Comparison of ENCODE assay signal across 9 cellular contexts in the genomic region with DNA sequence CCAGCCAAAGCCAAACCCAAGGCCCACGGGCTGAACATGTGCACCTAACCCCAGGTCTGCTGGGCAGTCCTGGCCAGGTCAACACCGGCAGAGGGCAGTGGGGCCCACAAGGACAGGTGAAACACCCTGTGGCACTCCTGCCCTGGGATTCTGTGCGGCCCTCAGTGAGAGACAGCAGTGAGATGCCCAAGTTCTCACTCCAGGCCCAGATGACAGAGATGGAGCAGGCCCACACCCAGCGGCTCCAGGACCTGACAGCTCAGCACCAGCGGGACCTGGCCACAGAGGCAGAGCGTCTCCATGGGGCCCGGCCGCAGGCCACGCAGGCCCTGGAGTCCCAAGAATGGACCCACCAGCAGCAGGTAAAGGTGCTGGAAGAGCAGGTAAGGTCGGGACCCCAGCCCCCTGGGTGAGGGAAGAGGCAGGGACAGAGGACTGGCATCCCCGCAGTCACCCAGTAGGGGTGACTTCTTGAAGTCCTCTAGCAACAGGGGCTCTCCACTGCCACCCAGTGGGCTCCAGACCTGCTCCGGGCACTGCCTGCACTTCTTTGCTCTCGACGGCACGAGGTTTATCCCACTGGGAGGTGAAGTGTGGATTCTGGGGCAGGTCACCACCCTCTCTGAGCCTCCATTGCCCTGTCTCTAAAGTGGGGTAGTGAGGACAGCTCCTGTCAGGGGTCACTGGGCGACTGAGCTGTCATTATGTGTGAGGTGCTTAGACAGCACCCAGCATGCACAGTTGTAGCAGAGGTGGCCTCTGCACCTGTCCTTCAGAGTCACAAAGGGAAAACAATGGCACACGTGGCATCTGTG. TPM values are rescaled to one million over a fixed set of nuclear protein-coding genes. Genes with fewer than 3 reads are reported as not detected.
A peak's percentile ranks its signal among the peaks of the same experiment; 100 is the strongest.
DNase-seq lines count a peak whose midpoint lies in the region; ATAC-seq, FAIRE-seq and TF ChIP-seq lines count a peak whose summit lies in the region.
"Had no signal": no experiment of that assay in that cellular context is flagged by ENCODE, and none has a peak within 500 bp of the region (broad histone marks: within the 10 kb centered on the region; RNA-seq: fewer than 3 reads in every experiment).

No MANE protein-coding gene starts in this region.

- ATAC-seq in K562 (peak; percentile 84), mucosa of descending colon (peak; percentile 40), HG03457 (IDR thresholded peaks at IDR 0.05; ENCODE audit: unreplicated experiment) (no peak)

- TF ChIP-seq RAD21 in K562 (CRISPR knock-in tag; conservative IDR thresholded peaks at IDR 0.05 in 1 of 2, IDR thresholded peaks at IDR 0.05 in 1 of 2): peak in 1 of 2 experiments; percentile 19; a peak in 1 of 4 replicates

- POLR2A ChIA-PET in K562 (lab: Yijun Ruan, JAX): no interaction called here

- intact Hi-C loops in Calu3 (cut with micrococcal nuclease; ENCODE audit: unreplicated experiment) (loop anchor here (2.0 to 10.0 kb wide), 2 partner anchors 75 to 139 kb away; no protein-coding TSS in a partner anchor), K562 (cut with micrococcal nuclease) (no loop called here), mucosa of descending colon (cut with DNase I, micrococcal nuclease) (no loop called here)
- intact Hi-C loops in activated T-helper 2 cell treated with anti-CD3 and anti-CD28 coated beads, Interferon-gamma antibody, Interleukin-2, Interleukin-4, amounts not matched to agents 10 μg/mL and 5 μg/mL and 100 μg/mL, durations not matched to agents 14 hours and 24 hours and 36 hours (cut with micrococcal nuclease): no loop called here

- no peak for FAIRE-seq in K562 (lab: Jason Lieb, UNC)

- H3K9me3 ChIP-seq in Loucy (ENCODE audit: insufficient read depth, low read depth, low read length): peaks cover 3% of the 10 kb centered on the region; the same call in 1 of the 2 replicates
- no peaks in the 10 kb centered on the region for H3K9me3 ChIP-seq in K562 (replicated peaks; ENCODE audit: control insufficient read depth, insufficient read depth, low read depth, low read length)
- no peaks in the 10 kb centered on the region for H3K9me3 ChIP-seq in mucosa of descending colon

- H3K27ac Mint-ChIP-seq in Calu3 (ENCODE audit: unreplicated experiment): no peak overlapping the region
- no peak overlapping the region for H3K27ac Mint-ChIP-seq in activated T-helper 2 cell treated with anti-CD3 and anti-CD28 coated beads, Interferon-gamma antibody, Interleukin-2, Interleukin-4, amounts not matched to agents 10 μg/mL and 5 μg/mL and 100 μg/mL, durations not matched to agents 14 hours and 24 hours and 36 hours

- no TSS peak for BruUV-seq in Calu3 (replicated peaks; lab: Mats Ljungman, UMichigan)
- BruUV-seq in K562 (replicated peaks; lab: Mats Ljungman, UMichigan): no TSS peak

- in situ Hi-C loops in K562 (cut with MboI): no loop called here

- TF ChIP-seq CTCF in Calu3 (IDR thresholded peaks at IDR 0.05; ENCODE audit: unreplicated experiment): peak; percentile 64
- TF ChIP-seq CTCF in Loucy (conservative IDR thresholded peaks at IDR 0.05; ENCODE audit: low read length): peak; percentile 34
- peak; percentile 51 to 81 (median 53) for TF ChIP-seq CTCF in K562 (IDR thresholded peaks at IDR 0.05 in 2 of 3, conservative IDR thresholded peaks at IDR 0.05 in 1 of 3; ENCODE audit: insufficient read depth in 2 of 3, low read depth in 1 of 3, low read length in 3 of 3)
- TF ChIP-seq CTCF in mucosa of descending colon (IDR thresholded peaks at IDR 0.05): peak; percentile 9

- H3K4me3 Mint-ChIP-seq in Calu3 (ENCODE audit: low read depth, unreplicated experiment): no peak overlapping the region
- no peak overlapping the region for H3K4me3 Mint-ChIP-seq in activated T-helper 2 cell treated with anti-CD3 and anti-CD28 coated beads, Interferon-gamma antibody, Interleukin-2, Interleukin-4, amounts not matched to agents 10 μg/mL and 5 μg/mL and 100 μg/mL, durations not matched to agents 14 hours and 24 hours and 36 hours (ENCODE audit: low read depth)

- H3K9ac ChIP-seq in Loucy (ENCODE audit: low read depth, low read length, poor library complexity, severe bottlenecking): no peak overlapping the region
- H3K9ac ChIP-seq in K562 (ENCODE audit: insufficient read depth in 1 of 2, low read depth in 2 of 2, low read length in 2 of 2): no peak overlapping the region

- H3K9me1 ChIP-seq in K562 (ENCODE audit: control insufficient read depth, insufficient read depth, low read length): no peaks in the 10 kb centered on the region

- no peak overlapping the region for H3K27ac ChIP-seq in K562 (ENCODE audit: extremely low read depth, low read depth, low read length)

- H3K4me1 Mint-ChIP-seq in Calu3 (ENCODE audit: low read depth, unreplicated experiment): peaks cover 11% of the 10 kb centered on the region
- H3K4me1 Mint-ChIP-seq in activated T-helper 2 cell treated with anti-CD3 and anti-CD28 coated beads, Interferon-gamma antibody, Interleukin-2, Interleukin-4, amounts not matched to agents 10 μg/mL and 5 μg/mL and 100 μg/mL, durations not matched to agents 14 hours and 24 hours and 36 hours (ENCODE audit: low read depth): no peaks in the 10 kb centered on the region

- H3K4me1 ChIP-seq in Loucy (ENCODE audit: insufficient read depth, low read length, poor library complexity, severe bottlenecking): no peaks in the 10 kb centered on the region
- peaks cover 0 to 7% of the 10 kb centered on the region in 2 experiments; a peak in 2 of 5 replicates for H3K4me1 ChIP-seq in K562 (replicated peaks in 1 of 2; ENCODE audit: control insufficient read depth in 2 of 2, insufficient read depth in 2 of 2, low read length in 2 of 2)
- H3K4me1 ChIP-seq in mucosa of descending colon (ENCODE audit: low read depth): peaks cover 18% of the 10 kb centered on the region

- H3K4me2 ChIP-seq in Loucy (ENCODE audit: low read depth, low read length, poor library complexity, severe bottlenecking) (no peak overlapping the region), K562 (ENCODE audit: insufficient read depth, low read length) (no peak overlapping the region)

- H4K20me1 ChIP-seq in Loucy (ENCODE audit: insufficient read depth, low read length, poor library complexity, severe bottlenecking): no peaks in the 10 kb centered on the region
- H4K20me1 ChIP-seq in K562 (replicated peaks; ENCODE audit: control insufficient read depth, insufficient read depth, low read length): peaks cover 7% of the 10 kb centered on the region; the same call in 1 of the 2 replicates

- 9% methylated on average over 13 of the region's 17 CpGs for WGBS in K562 (ENCODE audit: insufficient coverage, low coverage, missing lambda C conversion rate)

- H2AFZ ChIP-seq in Loucy (ENCODE audit: low read length): no peak overlapping the region
- H2AFZ ChIP-seq in K562 (ENCODE audit: low read depth, low read length): no peak overlapping the region

- H3K27me3 Mint-ChIP-seq in Calu3 (ENCODE audit: unreplicated experiment): peaks cover 17% of the 10 kb centered on the region
- H3K27me3 Mint-ChIP-seq in activated T-helper 2 cell treated with anti-CD3 and anti-CD28 coated beads, Interferon-gamma antibody, Interleukin-2, Interleukin-4, amounts not matched to agents 10 μg/mL and 5 μg/mL and 100 μg/mL, durations not matched to agents 14 hours and 24 hours and 36 hours (ENCODE audit: low read depth): no peaks in the 10 kb centered on the region

- H3K9me2 ChIP-seq in Loucy (replicated peaks; ENCODE audit: low read depth, low read length): no peaks in the 10 kb centered on the region

- DNase-seq in Calu3: peak; percentile 78
- peak; percentile 34 to 40 (median 36) for DNase-seq in K562 (ENCODE audit: extremely low read depth in 1 of 4, low spot score in 3 of 4)
- peak; percentile 55 to 60 (median 57) for DNase-seq in mucosa of descending colon
- DNase-seq in activated T-helper 2 cell treated with anti-CD3 and anti-CD28 coated beads, Interferon-gamma antibody, Interleukin-2, Interleukin-4, amounts not matched to agents 10 μg/mL and 5 μg/mL and 100 μg/mL, durations not matched to agents 14 hours and 24 hours and 36 hours (ENCODE audit: low spot score): no peak
- no peak for DNase-seq in NCI-H526 treated with DMSO at 0.1 percent for 48 hours (lab: John Stamatoyannopoulos, UW)
- DNase-seq in stimulated activated CD4-positive, alpha-beta T cell treated with anti-CD3 and anti-CD28 coated beads, Interleukin-4, amount 100 ng/mL, for 24 hours: no peak
- DNase-seq: amygdala had no signal

- H3K36me3 ChIP-seq in Loucy (ENCODE audit: insufficient read depth, low read length) (no peaks in the 10 kb centered on the region), K562 (ENCODE audit: control insufficient read depth, insufficient read depth, low read length) (no peaks in the 10 kb centered on the region), mucosa of descending colon (ENCODE audit: low read depth) (no peaks in the 10 kb centered on the region)

- H3F3A ChIP-seq in Loucy (ENCODE audit: low read depth): no peaks in the 10 kb centered on the region

- no peak for TF ChIP-seq POLR2A in K562 (conservative IDR thresholded peaks at IDR 0.05)

- no peaks in the 10 kb centered on the region for H3K79me2 ChIP-seq in Loucy (ENCODE audit: insufficient read depth, low read length)
- no peaks in the 10 kb centered on the region for H3K79me2 ChIP-seq in K562 (ENCODE audit: control insufficient read depth, insufficient read depth, low read length)

- TF ChIP-seq EP300 in K562 (IDR thresholded peaks at IDR 0.05; ENCODE audit: low read length): no peak

- H3K9me3 Mint-ChIP-seq in Calu3 (ENCODE audit: low read depth, unreplicated experiment): no peaks in the 10 kb centered on the region
- H3K9me3 Mint-ChIP-seq in activated T-helper 2 cell treated with anti-CD3 and anti-CD28 coated beads, Interferon-gamma antibody, Interleukin-2, Interleukin-4, amounts not matched to agents 10 μg/mL and 5 μg/mL and 100 μg/mL, durations not matched to agents 14 hours and 24 hours and 36 hours: no peaks in the 10 kb centered on the region

- H3K36me3 Mint-ChIP-seq in Calu3 (ENCODE audit: insufficient read depth, unreplicated experiment): peaks cover 6% of the 10 kb centered on the region
- H3K36me3 Mint-ChIP-seq in activated T-helper 2 cell treated with anti-CD3 and anti-CD28 coated beads, Interferon-gamma antibody, Interleukin-2, Interleukin-4, amounts not matched to agents 10 μg/mL and 5 μg/mL and 100 μg/mL, durations not matched to agents 14 hours and 24 hours and 36 hours (ENCODE audit: low read depth): no peaks in the 10 kb centered on the region

- no peaks in the 10 kb centered on the region for H3K27me3 ChIP-seq in Loucy (ENCODE audit: insufficient read depth, low read length, poor library complexity, severe bottlenecking)
- H3K27me3 ChIP-seq in K562 (ENCODE audit: control insufficient read depth in 2 of 2, insufficient read depth in 2 of 2, low read length in 2 of 2): peaks cover 0 to 47% of the 10 kb centered on the region in 2 experiments; a peak in 2 of 5 replicates

- H3K4me3 ChIP-seq in Loucy (ENCODE audit: low read length, poor library complexity, severe bottlenecking) (no peak overlapping the region), K562 (no peak overlapping the region), mucosa of descending colon (no peak overlapping the region)

- CTCF ChIA-PET in Calu3 (lab: Charles Lee): interaction anchor here (0.6 to 0.8 kb wide), 2 partner anchors 70 to 75 kb away, joined by 3 to 7 read pairs; no protein-coding TSS in a partner anchor
- CTCF ChIA-PET in K562 (lab: Yijun Ruan, JAX; ENCODE audit: low intra/inter-chr PET ratio): no interaction called here

RNA-seq across cellular contexts. Expression of a gene that starts 8.8 kb away (rescaled TPM):
- total RNA-seq in Calu3 (2022) (0.76 and 0.86 TPM in 2 replicates), K562 (2014; rRNA removed) (not detected in 2 replicates), K562 (2014; rRNA removed; fragmentation: Illumina TruSeq; extraction: Trizol) (not detected in 2 replicates), K562 (2015; rRNA removed; fragmentation: Illumina TruSeq; extraction: Trizol) (not detected in 2 replicates), K562 (2021) (0.02 and 0.07 TPM in 2 replicates), mucosa of descending colon (10 to 100 TPM in 2 of 3 donors, 1 to 10 TPM in 1; 7.0 to 16.3 (median 14.1) TPM)
- total RNA-seq in K562 (2011; cell fraction: chromatin; rRNA removed; ENCODE audit: low replicate concordance): not detected in 2 replicates
- total RNA-seq in K562 (2011; cell fraction: nucleolus; rRNA removed): not detected in 2 replicates
- not detected in 2 replicates for total RNA-seq in K562 (2011; cell fraction: nucleoplasm; rRNA removed)
- polyA plus RNA-seq in K562 (2011; rRNA removed) (0.06 TPM in 1 of 2 replicates, not detected in the other), K562 (2014; fragmentation: Illumina TruSeq; extraction: Trizol) (not detected in 2 replicates), K562 (2014; fragmentation: Nextera tagmentation; extraction: Ambion mirVana) (under 1 TPM; 0.03 to 0.04 TPM), K562 (2014; rRNA removed) (0.03 TPM in 1 of 2 replicates, not detected in the other)
- not detected in 2 replicates for polyA plus RNA-seq in K562 (2011; cell fraction: cytosol; rRNA removed)
- polyA plus RNA-seq in K562 (2011; cell fraction: nucleus; rRNA removed): 0.01 TPM in 1 of 2 replicates, not detected in the other
- 0.12 and 0.17 TPM in 2 replicates for polyA plus RNA-seq in K562 (2012)
- not detected in 2 replicates for polyA minus RNA-seq in K562 (2011; rRNA and poly(A)+ RNA removed)
- polyA minus RNA-seq in K562 (2011; cell fraction: cytosol; rRNA and poly(A)+ RNA removed): not detected in 2 replicates
- not detected in 2 replicates for polyA minus RNA-seq in K562 (2011; cell fraction: nucleus; rRNA and poly(A)+ RNA removed)
- total RNA-seq in activated T-helper 2 cell treated with anti-CD3 and anti-CD28 coated beads, Interferon-gamma antibody, Interleukin-2, Interleukin-4, amounts not matched to agents 10 μg/mL and 5 μg/mL and 100 μg/mL, durations not matched to agents 14 hours and 24 hours and 36 hours: 1.5 and 1.7 TPM in 2 replicates

Comparison
In these comparisons a context has a peak if more than half of its experiments do, and no peak if none do; other contexts are left out.
1. DNase-seq: peak in Calu3 (single experiment), K562 (4 of 4) and mucosa of descending colon (3 of 3); none in activated T-helper 2 cell treated with anti-CD3 and anti-CD28 coated beads, Interferon-gamma antibody, Interleukin-2, Interleukin-4, amounts not matched to agents 10 μg/mL and 5 μg/mL and 100 μg/mL, durations not matched to agents 14 hours and 24 hours and 36 hours (single experiment), NCI-H526 treated with DMSO at 0.1 percent for 48 hours (single experiment) and stimulated activated CD4-positive, alpha-beta T cell treated with anti-CD3 and anti-CD28 coated beads, Interleukin-4, amount 100 ng/mL, for 24 hours (single experiment).
2. CTCF ChIP-seq: peak in every context shown above with its lines; median percentile 64 in Calu3; 53 in K562; 34 in Loucy; 9 in mucosa of descending colon.